ENCODE assay signal across 1 cellular context in the genomic region with DNA sequence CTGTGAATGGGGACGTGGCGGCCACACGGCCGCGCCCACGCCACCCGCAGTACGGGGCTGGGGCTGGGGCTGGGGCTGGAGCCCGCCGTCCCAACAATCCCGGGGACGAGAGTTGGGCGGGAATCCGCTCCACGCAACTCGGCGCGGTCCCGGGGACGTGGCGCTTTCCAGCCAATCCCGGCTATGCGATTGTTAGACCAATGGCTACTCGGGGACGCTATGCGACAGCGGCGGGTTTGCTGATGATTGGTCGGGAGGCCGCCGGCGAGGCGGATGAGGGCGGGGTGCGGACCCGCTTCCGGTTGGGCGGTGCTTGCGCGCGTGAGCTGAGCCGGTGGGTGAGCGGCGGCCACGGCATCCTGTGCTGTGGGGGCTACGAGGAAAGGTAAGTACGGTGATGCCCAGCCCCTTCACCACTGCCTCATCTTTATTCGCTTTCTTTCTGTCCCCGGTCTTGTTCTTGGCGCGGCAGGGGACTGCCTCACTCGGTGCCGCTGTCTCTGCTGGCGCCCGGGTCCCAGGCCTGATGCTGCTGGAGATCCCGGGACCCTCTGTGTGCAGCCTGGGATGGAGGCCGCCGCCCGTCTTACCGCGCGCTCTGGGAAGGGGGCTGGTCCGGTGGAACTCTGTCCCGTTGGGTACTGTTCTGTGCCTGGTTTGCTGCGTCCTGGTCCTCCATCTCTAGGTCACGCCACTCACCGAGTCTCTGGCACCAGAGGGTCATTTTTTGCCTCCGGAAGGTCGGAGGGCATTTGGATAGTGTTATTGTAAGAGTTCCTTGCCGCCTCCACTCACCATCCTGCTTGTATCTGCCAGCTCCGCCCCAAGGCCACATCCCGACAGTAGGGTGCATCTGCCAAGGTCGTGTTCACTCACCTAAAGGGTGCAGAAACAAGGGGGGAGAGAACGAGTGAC.
TF ChIP-seq lines count a peak whose summit lies in the region.

A gene (plus strand): TSS at position 312 of the 915 bp plus-strand sequence. CDS start 9,225 bp downstream, outside the sequence.

TF ChIP-seq in HepG2, 621 proteins besides CTCF, POLR2A, EP300 and RAD21 (continued from another document and continues in another):
- TF ChIP-seq, protein P1, sequence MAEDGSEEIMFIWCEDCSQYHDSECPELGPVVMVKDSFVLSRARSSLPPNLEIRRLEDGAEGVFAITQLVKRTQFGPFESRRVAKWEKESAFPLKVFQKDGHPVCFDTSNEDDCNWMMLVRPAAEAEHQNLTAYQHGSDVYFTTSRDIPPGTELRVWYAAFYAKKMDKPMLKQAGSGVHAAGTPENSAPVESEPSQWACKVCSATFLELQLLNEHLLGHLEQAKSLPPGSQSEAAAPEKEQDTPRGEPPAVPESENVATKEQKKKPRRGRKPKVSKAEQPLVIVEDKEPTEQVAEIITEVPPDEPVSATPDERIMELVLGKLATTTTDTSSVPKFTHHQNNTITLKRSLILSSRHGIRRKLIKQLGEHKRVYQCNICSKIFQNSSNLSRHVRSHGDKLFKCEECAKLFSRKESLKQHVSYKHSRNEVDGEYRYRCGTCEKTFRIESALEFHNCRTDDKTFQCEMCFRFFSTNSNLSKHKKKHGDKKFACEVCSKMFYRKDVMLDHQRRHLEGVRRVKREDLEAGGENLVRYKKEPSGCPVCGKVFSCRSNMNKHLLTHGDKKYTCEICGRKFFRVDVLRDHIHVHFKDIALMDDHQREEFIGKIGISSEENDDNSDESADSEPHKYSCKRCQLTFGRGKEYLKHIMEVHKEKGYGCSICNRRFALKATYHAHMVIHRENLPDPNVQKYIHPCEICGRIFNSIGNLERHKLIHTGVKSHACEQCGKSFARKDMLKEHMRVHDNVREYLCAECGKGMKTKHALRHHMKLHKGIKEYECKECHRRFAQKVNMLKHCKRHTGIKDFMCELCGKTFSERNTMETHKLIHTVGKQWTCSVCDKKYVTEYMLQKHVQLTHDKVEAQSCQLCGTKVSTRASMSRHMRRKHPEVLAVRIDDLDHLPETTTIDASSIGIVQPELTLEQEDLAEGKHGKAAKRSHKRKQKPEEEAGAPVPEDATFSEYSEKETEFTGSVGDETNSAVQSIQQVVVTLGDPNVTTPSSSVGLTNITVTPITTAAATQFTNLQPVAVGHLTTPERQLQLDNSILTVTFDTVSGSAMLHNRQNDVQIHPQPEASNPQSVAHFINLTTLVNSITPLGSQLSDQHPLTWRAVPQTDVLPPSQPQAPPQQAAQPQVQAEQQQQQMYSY (CRISPR knock-in tag; IDR thresholded peaks at IDR 0.05): no peak
- TF ChIP-seq CENPT (CRISPR knock-in tag; IDR thresholded peaks at IDR 0.05; ENCODE audit: low read depth) (no peak), SPEN (CRISPR knock-in tag; IDR thresholded peaks at IDR 0.05; ENCODE audit: low read depth) (no peak; the same call in 1 of the 2 replicates), ZZZ3 (CRISPR knock-in tag; IDR thresholded peaks at IDR 0.05; ENCODE audit: borderline replicate concordance) (no peak), AKAP8 (CRISPR knock-in tag; IDR thresholded peaks at IDR 0.05) (0 out of 2 replicates have a peak, but pooled peaks have one; percentile 47), SOX13 (IDR thresholded peaks at IDR 0.05) (0 out of 2 replicates have a peak, but pooled peaks have one; percentile 9), SOX13 (CRISPR knock-in tag; conservative IDR thresholded peaks at IDR 0.05 in 1 of 2, IDR thresholded peaks at IDR 0.05 in 1 of 2) (no peak), ZNF775 (CRISPR knock-in tag; IDR thresholded peaks at IDR 0.05; ENCODE audit: borderline replicate concordance) (no peak), TBX2 (CRISPR knock-in tag; IDR thresholded peaks at IDR 0.05; ENCODE audit: borderline replicate concordance) (0 out of 2 replicates have a peak, but pooled peaks have one; percentile 9), ZNF274 (CRISPR knock-in tag; IDR thresholded peaks at IDR 0.05) (peak; percentile 57; the same call in 1 of the 2 replicates), KLF6 (CRISPR knock-in tag; IDR thresholded peaks at IDR 0.05) (peak; percentile 87), ZSCAN9 (CRISPR knock-in tag; IDR thresholded peaks at IDR 0.05; ENCODE audit: borderline replicate concordance) (no peak), ZEB1 (IDR thresholded peaks at IDR 0.05; ENCODE audit: insufficient replicate concordance, low read depth) (no peak), SMAD9 (CRISPR knock-in tag; IDR thresholded peaks at IDR 0.05) (no peak), MEIS1 (CRISPR knock-in tag; IDR thresholded peaks at IDR 0.05; ENCODE audit: borderline replicate concordance) (peak; percentile 36; the same call in 1 of the 2 replicates), NFE2L2 (IDR thresholded peaks at IDR 0.05; ENCODE audit: low read length) (no peak), ADNP (CRISPR knock-in tag; IDR thresholded peaks at IDR 0.05) (no peak), SAP130 (CRISPR knock-in tag; IDR thresholded peaks at IDR 0.05; ENCODE audit: low read depth) (peak; percentile 77; the same call in 1 of the 2 replicates), EZH2 (conservative IDR thresholded peaks at IDR 0.05; ENCODE audit: low read depth, low read length) (no peak), KDM2A (CRISPR knock-in tag; IDR thresholded peaks at IDR 0.05; ENCODE audit: borderline replicate concordance, low read depth) (peak; percentile 60; the same call in 1 of the 2 replicates), DNMT1 (CRISPR knock-in tag; IDR thresholded peaks at IDR 0.05) (no peak), REPIN1 (CRISPR knock-in tag; IDR thresholded peaks at IDR 0.05; ENCODE audit: borderline replicate concordance, low read depth) (peak; percentile 57; the same call in 1 of the 2 replicates), PAF1 (CRISPR knock-in tag; IDR thresholded peaks at IDR 0.05) (no peak), HMG20A (CRISPR knock-in tag; IDR thresholded peaks at IDR 0.05; ENCODE audit: borderline replicate concordance) (no peak), ELF1 (CRISPR knock-in tag; IDR thresholded peaks at IDR 0.05) (peak; percentile 86), KDM1A (CRISPR knock-in tag; IDR thresholded peaks at IDR 0.05) (no peak), HNRNPL (IDR thresholded peaks at IDR 0.05; ENCODE audit: low read depth, low read length) (no peak), ZNF546 (CRISPR knock-in tag; conservative IDR thresholded peaks at IDR 0.05) (peak; percentile 87; the same call in 1 of the 2 replicates), ZNF720 (CRISPR knock-in tag; IDR thresholded peaks at IDR 0.05) (no peak), TAF1 (CRISPR knock-in tag; IDR thresholded peaks at IDR 0.05) (peak; percentile 93), HMG20B (CRISPR knock-in tag; conservative IDR thresholded peaks at IDR 0.05) (no peak), CBX2 (IDR thresholded peaks at IDR 0.05; ENCODE audit: low read depth, low read length) (no peak), CBX2 (CRISPR knock-in tag; IDR thresholded peaks at IDR 0.05; ENCODE audit: low read depth) (no peak), NFRKB (IDR thresholded peaks at IDR 0.05) (no peak), NFE2L1 (CRISPR knock-in tag; IDR thresholded peaks at IDR 0.05; ENCODE audit: borderline replicate concordance) (no peak), SYNCRIP (IDR thresholded peaks at IDR 0.05; ENCODE audit: insufficient read depth, low read depth, low read length) (no peak), SP5 (CRISPR knock-in tag; IDR thresholded peaks at IDR 0.05; ENCODE audit: borderline replicate concordance, low read depth) (peak; percentile 65), SP1 (IDR thresholded peaks at IDR 0.05) (no peak), SP1 (CRISPR knock-in tag; IDR thresholded peaks at IDR 0.05) (peak; percentile 63; the same call in 1 of the 2 replicates), YEATS2 (CRISPR knock-in tag; IDR thresholded peaks at IDR 0.05; ENCODE audit: borderline replicate concordance) (peak; percentile 86), ZNF282 (IDR thresholded peaks at IDR 0.05; ENCODE audit: partially characterized antibody) (no peak), ZNF3 (CRISPR knock-in tag; IDR thresholded peaks at IDR 0.05) (no peak), MATR3 (CRISPR knock-in tag; IDR thresholded peaks at IDR 0.05) (no peak), ZNF776 (CRISPR knock-in tag; IDR thresholded peaks at IDR 0.05) (no peak), ARNTL (CRISPR knock-in tag; IDR thresholded peaks at IDR 0.05) (no peak), DPF2 (CRISPR knock-in tag; IDR thresholded peaks at IDR 0.05; ENCODE audit: borderline replicate concordance, low read depth) (no peak), ZMYM3 (CRISPR knock-in tag; IDR thresholded peaks at IDR 0.05) (no peak), ZNF550 (CRISPR knock-in tag; IDR thresholded peaks at IDR 0.05; ENCODE audit: borderline replicate concordance) (no peak), ZNF607 (CRISPR knock-in tag; IDR thresholded peaks at IDR 0.05; ENCODE audit: borderline replicate concordance) (no peak; the same call in 1 of the 2 replicates), GPN1 (CRISPR knock-in tag; IDR thresholded peaks at IDR 0.05; ENCODE audit: borderline replicate concordance) (no peak), STAT5B (CRISPR knock-in tag; IDR thresholded peaks at IDR 0.05) (no peak)
- TF ChIP-seq, protein P2, sequence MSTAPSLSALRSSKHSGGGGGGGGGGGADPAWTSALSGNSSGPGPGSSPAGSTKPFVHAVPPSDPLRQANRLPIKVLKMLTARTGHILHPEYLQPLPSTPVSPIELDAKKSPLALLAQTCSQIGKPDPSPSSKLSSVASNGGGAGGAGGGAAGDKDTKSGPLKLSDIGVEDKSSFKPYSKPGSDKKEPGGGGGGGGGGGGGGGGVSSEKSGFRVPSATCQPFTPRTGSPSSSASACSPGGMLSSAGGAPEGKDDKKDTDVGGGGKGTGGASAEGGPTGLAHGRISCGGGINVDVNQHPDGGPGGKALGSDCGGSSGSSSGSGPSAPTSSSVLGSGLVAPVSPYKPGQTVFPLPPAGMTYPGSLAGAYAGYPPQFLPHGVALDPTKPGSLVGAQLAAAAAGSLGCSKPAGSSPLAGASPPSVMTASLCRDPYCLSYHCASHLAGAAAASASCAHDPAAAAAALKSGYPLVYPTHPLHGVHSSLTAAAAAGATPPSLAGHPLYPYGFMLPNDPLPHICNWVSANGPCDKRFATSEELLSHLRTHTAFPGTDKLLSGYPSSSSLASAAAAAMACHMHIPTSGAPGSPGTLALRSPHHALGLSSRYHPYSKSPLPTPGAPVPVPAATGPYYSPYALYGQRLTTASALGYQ (CRISPR knock-in tag; IDR thresholded peaks at IDR 0.05): peak; percentile 55; the same call in 1 of the 2 replicates
- TF ChIP-seq, protein P3, sequence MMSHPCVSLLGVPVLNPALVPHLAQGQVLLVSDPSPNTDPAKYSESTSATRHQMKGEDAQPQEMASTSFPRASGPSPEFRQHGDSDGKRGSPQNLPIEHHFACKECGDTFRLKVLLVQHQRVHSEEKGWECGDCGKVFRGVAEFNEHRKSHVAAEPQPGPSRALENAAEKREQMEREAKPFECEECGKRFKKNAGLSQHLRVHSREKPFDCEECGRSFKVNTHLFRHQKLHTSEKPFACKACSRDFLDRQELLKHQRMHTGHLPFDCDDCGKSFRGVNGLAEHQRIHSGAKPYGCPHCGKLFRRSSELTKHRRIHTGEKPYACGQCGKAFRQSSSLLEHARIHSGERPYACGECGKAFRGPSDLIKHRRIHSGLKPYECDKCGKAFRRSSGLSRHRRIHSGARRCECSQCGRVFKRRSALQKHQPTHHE (CRISPR knock-in tag; IDR thresholded peaks at IDR 0.05; ENCODE audit: borderline replicate concordance): no peak
- TF ChIP-seq, protein P4, sequence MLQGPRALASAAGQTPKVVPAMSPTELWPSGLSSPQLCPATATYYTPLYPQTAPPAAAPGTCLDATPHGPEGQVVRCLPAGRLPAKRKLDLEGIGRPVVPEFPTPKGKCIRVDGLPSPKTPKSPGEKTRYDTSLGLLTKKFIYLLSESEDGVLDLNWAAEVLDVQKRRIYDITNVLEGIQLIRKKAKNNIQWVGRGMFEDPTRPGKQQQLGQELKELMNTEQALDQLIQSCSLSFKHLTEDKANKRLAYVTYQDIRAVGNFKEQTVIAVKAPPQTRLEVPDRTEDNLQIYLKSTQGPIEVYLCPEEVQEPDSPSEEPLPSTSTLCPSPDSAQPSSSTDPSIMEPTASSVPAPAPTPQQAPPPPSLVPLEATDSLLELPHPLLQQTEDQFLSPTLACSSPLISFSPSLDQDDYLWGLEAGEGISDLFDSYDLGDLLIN (CRISPR knock-in tag; IDR thresholded peaks at IDR 0.05; ENCODE audit: borderline replicate concordance): peak; percentile 86; the same call in 1 of the 2 replicates
- TF ChIP-seq, protein P5, sequence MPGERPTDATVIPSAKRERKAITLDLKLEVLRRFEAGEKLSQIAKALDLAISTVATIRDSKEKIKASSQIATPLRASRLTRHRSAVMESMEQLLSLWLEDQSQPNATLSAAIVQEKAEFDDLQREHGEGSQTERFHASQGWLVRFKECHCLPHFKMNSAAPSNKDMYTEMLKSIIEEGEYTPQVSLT (CRISPR knock-in tag; IDR thresholded peaks at IDR 0.05; ENCODE audit: borderline replicate concordance, low read depth): peak; percentile 62; the same call in 1 of the 2 replicates
- TF ChIP-seq, protein P6, sequence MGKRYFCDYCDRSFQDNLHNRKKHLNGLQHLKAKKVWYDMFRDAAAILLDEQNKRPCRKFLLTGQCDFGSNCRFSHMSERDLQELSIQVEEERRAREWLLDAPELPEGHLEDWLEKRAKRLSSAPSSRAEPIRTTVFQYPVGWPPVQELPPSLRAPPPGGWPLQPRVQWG (CRISPR knock-in tag; IDR thresholded peaks at IDR 0.05; ENCODE audit: borderline replicate concordance, low read depth): no peak
- TF ChIP-seq, protein P7, sequence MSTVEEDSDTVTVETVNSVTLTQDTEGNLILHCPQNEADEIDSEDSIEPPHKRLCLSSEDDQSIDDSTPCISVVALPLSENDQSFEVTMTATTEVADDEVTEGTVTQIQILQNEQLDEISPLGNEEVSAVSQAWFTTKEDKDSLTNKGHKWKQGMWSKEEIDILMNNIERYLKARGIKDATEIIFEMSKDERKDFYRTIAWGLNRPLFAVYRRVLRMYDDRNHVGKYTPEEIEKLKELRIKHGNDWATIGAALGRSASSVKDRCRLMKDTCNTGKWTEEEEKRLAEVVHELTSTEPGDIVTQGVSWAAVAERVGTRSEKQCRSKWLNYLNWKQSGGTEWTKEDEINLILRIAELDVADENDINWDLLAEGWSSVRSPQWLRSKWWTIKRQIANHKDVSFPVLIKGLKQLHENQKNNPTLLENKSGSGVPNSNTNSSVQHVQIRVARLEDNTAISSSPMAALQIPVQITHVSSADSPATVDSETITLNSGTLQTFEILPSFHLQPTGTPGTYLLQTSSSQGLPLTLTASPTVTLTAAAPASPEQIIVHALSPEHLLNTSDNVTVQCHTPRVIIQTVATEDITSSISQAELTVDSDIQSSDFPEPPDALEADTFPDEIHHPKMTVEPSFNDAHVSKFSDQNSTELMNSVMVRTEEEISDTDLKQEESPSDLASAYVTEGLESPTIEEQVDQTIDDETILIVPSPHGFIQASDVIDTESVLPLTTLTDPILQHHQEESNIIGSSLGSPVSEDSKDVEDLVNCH (CRISPR knock-in tag; IDR thresholded peaks at IDR 0.05): no peak
- TF ChIP-seq, protein P8, sequence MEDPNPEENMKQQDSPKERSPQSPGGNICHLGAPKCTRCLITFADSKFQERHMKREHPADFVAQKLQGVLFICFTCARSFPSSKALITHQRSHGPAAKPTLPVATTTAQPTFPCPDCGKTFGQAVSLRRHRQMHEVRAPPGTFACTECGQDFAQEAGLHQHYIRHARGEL (CRISPR knock-in tag; IDR thresholded peaks at IDR 0.05): no peak
- TF ChIP-seq, protein P9, sequence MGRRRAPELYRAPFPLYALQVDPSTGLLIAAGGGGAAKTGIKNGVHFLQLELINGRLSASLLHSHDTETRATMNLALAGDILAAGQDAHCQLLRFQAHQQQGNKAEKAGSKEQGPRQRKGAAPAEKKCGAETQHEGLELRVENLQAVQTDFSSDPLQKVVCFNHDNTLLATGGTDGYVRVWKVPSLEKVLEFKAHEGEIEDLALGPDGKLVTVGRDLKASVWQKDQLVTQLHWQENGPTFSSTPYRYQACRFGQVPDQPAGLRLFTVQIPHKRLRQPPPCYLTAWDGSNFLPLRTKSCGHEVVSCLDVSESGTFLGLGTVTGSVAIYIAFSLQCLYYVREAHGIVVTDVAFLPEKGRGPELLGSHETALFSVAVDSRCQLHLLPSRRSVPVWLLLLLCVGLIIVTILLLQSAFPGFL (CRISPR knock-in tag; IDR thresholded peaks at IDR 0.05): no peak
